ENCODE assay signal across 18 cellular contexts in genomic region chr3:53624467-53624866, GRCh38.
"Had no signal": no experiment of that assay in that cellular context is flagged by ENCODE, and none has a peak within 500 bp of the region (broad histone marks: within the 10 kb centered on the region; RNA-seq: fewer than 3 reads in every experiment).

No MANE protein-coding gene starts in this region.

- FAIRE-seq: endothelial cell of umbilical vein, small intestine had no signal

- ATAC-seq: activated T-cell treated with anti-CD3 and anti-CD28 coated beads, Interleukin-2, amount 50 U/mL, for 72 hours; right cardiac atrium had no signal

- H3K4me1 ChIP-seq: prostate gland had no signal

- DNase-seq: activated CD4-positive, alpha-beta T cell treated with anti-CD3 and anti-CD28 coated beads, Interleukin-2, amount 10 ng/mL, durations not matched to agents 7 days and 5 days; activated CD8-positive, alpha-beta memory T cell treated with anti-CD3 and anti-CD28 coated beads, Interleukin-2, amount 50 U/mL, for 48 hours; activated gamma-delta T cell; activated naive CD8-positive, alpha-beta T cell treated with anti-CD3 and anti-CD28 coated beads, Interleukin-2, amount 10 ng/mL, durations not matched to agents 7 days and 5 days; activated T-cell treated with anti-CD3 and anti-CD28 coated beads, Interleukin-2, amount 50 U/mL, for 72 hours; anterior cingulate cortex; brain microvascular endothelial cell; effector CD8-positive, alpha-beta T cell; foreskin fibroblast; nephron progenitor cell; right cardiac atrium; small intestine; stimulated activated CD4-positive, alpha-beta T cell treated with anti-CD3 and anti-CD28 coated beads, Interleukin-4, amount 100 ng/mL, for 4 hours; stimulated activated CD8-positive, alpha-beta memory T cell treated with anti-CD3 and anti-CD28 coated beads, Interleukin-4, amount 100 ng/mL, for 48 hours; stimulated activated naive CD4-positive, alpha-beta T cell treated with Interleukin-2 at 50 U/mL for 16 hours had no signal

- H3K27ac ChIP-seq: brain microvascular endothelial cell, coronary artery, prostate gland had no signal

- H3K9me3 ChIP-seq: prostate gland had no signal

- H3K4me3 ChIP-seq: coronary artery, prostate gland had no signal

- H3K36me3 ChIP-seq: brain microvascular endothelial cell, prostate gland had no signal

- H3K27me3 ChIP-seq: brain microvascular endothelial cell had no signal
